8 cellular contexts compared by ENCODE assay signal in the genomic region with DNA sequence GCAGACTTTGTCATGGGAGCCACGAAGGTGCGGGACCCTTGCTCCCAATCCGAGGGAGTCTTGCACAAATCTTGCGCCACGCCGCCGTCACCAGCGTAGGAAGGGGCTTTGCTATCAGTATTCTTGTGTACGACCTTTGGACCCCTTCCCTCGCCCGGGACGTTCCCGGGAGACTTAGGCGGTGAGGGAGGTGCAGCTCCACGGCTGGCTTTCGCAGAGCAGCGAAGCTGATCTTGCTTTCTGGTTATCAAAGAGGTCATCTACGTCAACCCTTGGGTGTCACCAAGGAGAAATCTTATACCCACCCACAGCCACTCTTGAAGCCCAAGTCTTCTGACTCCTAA. TPM values are rescaled to one million over a fixed set of nuclear protein-coding genes. Genes with fewer than 3 reads are reported as not detected.
A peak's percentile ranks its signal among the peaks of the same experiment; 100 is the strongest.
DNase-seq lines count a peak whose midpoint lies in the region; ATAC-seq and TF ChIP-seq lines count a peak whose summit lies in the region.

No MANE protein-coding gene starts in this region.

- H3K9me3 Mint-ChIP-seq in activated naive CD4-positive, alpha-beta T cell treated with anti-CD3 and anti-CD28 coated beads, Interleukin-2, amount 50 U/mL, for 72 hours: no peaks in the 10 kb centered on the region

- H3K27me3 ChIP-seq in ACC112 (ENCODE audit: insufficient read depth, low read length): no peaks in the 10 kb centered on the region
- no peaks in the 10 kb centered on the region for H3K27me3 ChIP-seq in HAP-1 (ENCODE audit: low read depth)
- H3K27me3 ChIP-seq in iPS DF 6.9 (ENCODE audit: control insufficient read depth, insufficient read depth, low read length): no peaks in the 10 kb centered on the region
- H3K27me3 ChIP-seq in spleen (replicated peaks in 1 of 7): no peaks in the 10 kb centered on the region

- H3K36me3 Mint-ChIP-seq in activated naive CD4-positive, alpha-beta T cell treated with anti-CD3 and anti-CD28 coated beads, Interleukin-2, amount 50 U/mL, for 72 hours: peaks cover 0 to 5% of the 10 kb centered on the region in 2 donors

- intact Hi-C loops in spleen (cut with DNase I; ENCODE audit: low total_unique reads): no loop called here

- peak overlapping the region; percentile 94 for H3K27ac Mint-ChIP-seq in activated naive CD4-positive, alpha-beta T cell treated with anti-CD3 and anti-CD28 coated beads, Interleukin-2, amount 50 U/mL, for 72 hours

- no peak for TF ChIP-seq CTCF in spleen (IDR thresholded peaks at IDR 0.05 in 8 of 11, conservative IDR thresholded peaks at IDR 0.05 in 3 of 11)

- H3K4me1 ChIP-seq in ACC112 (ENCODE audit: control insufficient read depth, insufficient read depth, low read length, unreplicated experiment) (peaks cover 12% of the 10 kb centered on the region), HAP-1 (peaks cover 3% of the 10 kb centered on the region; the same call in 1 of the 2 replicates), iPS DF 6.9 (ENCODE audit: control insufficient read depth, insufficient read depth, low read length) (no peaks in the 10 kb centered on the region), spleen (peaks cover 11 to 58% (median 33%) of the 10 kb centered on the region in 6 donors)

- H3K27ac ChIP-seq in ACC112 (ENCODE audit: low read depth, low read length) (no peak overlapping the region), iPS DF 6.9 (ENCODE audit: low read length) (no peak overlapping the region), spleen (peak overlapping the region; percentile 90 to 97 (median 96))

- no CpG with 5 or more reads among the region's 18 CpGs for WGBS in iPS DF 6.9 (ENCODE audit: insufficient coverage, insufficient read length)
- WGBS in spleen, 5 donors: 0 to 2% (median 0%) methylated on average over 10 to 18 of the region's 18 CpGs

- H3K36me3 ChIP-seq in ACC112 (ENCODE audit: insufficient read depth, low read length): no peaks in the 10 kb centered on the region
- H3K36me3 ChIP-seq in HAP-1 (replicated peaks): no peaks in the 10 kb centered on the region
- no peaks in the 10 kb centered on the region for H3K36me3 ChIP-seq in iPS DF 6.9 (ENCODE audit: control insufficient read depth, insufficient read depth, low read length)
- H3K36me3 ChIP-seq in spleen: peaks cover 0 to 11% (median 0%) of the 10 kb centered on the region in 6 donors

- DNase-seq in HAP-1 (ENCODE audit: low spot score in 2 of 2) (no peak), iPS DF 6.9 (ENCODE audit: low read depth, low spot score) (no peak), spleen (no peak), KBM-7 (no peak)
- no peak for DNase-seq in activated naive CD4-positive, alpha-beta T cell treated with anti-CD3 and anti-CD28 coated beads, Interleukin-2, amount 50 U/mL, for 72 hours (ENCODE audit: low spot score in 2 of 2)

- no peak for TF ChIP-seq POLR2A in spleen (IDR thresholded peaks at IDR 0.05)

- H3K4me3 ChIP-seq in ACC112 (ENCODE audit: low read depth, low read length) (peak overlapping the region; percentile 100), HAP-1 (peak overlapping the region; percentile 94), iPS DF 6.9 (ENCODE audit: low read length) (peak overlapping the region; percentile 58; the same call in 1 of the 2 replicates), spleen (peak overlapping the region; percentile 80 to 97 (median 87))

- ATAC-seq in activated naive CD4-positive, alpha-beta T cell treated with anti-CD3 and anti-CD28 coated beads, Interleukin-2, amount 50 U/mL, for 72 hours: no peak
- ATAC-seq in activated CD4-positive, CD25-positive, alpha-beta regulatory T cell treated with anti-CD3 and anti-CD28 coated beads, Interleukin-2, amount 50 U/mL, for 24 hours: no peak
- no peak for ATAC-seq in HG03196 (IDR thresholded peaks at IDR 0.05; ENCODE audit: unreplicated experiment)

- in situ Hi-C loops in HAP-1 (cut with MboI; ENCODE audit: low sequenced_read_pairs): no loop called here
- in situ Hi-C loops in KBM-7 (cut with MboI; ENCODE audit: low pct_unique_long_range_greater_than_20kb, low sequenced_read_pairs): no loop called here

- H2AFZ ChIP-seq in ACC112 (ENCODE audit: low read length, unreplicated experiment): peak overlapping the region; percentile 62

- H3K79me2 ChIP-seq in ACC112 (ENCODE audit: control insufficient read depth, insufficient read depth, low read length, unreplicated experiment): peaks cover 16% of the 10 kb centered on the region

- H3K9me3 ChIP-seq in HAP-1 (no peaks in the 10 kb centered on the region), iPS DF 6.9 (ENCODE audit: control insufficient read depth, insufficient read depth, low read length) (no peaks in the 10 kb centered on the region), spleen (no peaks in the 10 kb centered on the region)

RNA-seq across cellular contexts. Expression of gene TECR, which starts 0.6 kb away (rescaled TPM):
- total RNA-seq in activated naive CD4-positive, alpha-beta T cell treated with anti-CD3 and anti-CD28 coated beads, Interleukin-2, amount 50 U/mL, for 72 hours: 100 to 1,000 TPM; 116 to 118 TPM
- 10 to 100 TPM; 51.6 to 92.2 (median 60.9) TPM for total RNA-seq in spleen
- polyA plus RNA-seq in spleen: 10 to 100 TPM; 75.8 to 89.0 (median 76.6) TPM

RNA-seq across cellular contexts. Expression of gene DNAJB1, which starts 11.8 kb away (rescaled TPM):
- total RNA-seq in activated naive CD4-positive, alpha-beta T cell treated with anti-CD3 and anti-CD28 coated beads, Interleukin-2, amount 50 U/mL, for 72 hours: 100 to 1,000 TPM in 1 of 2 donors, 10 to 100 TPM in 1; 59.5 to 124 TPM
- 100 to 1,000 TPM in 1 of 7 donors, 10 to 100 TPM in 6; 33.9 to 157 (median 43.0) TPM for total RNA-seq in spleen
- polyA plus RNA-seq in spleen: 10 to 100 TPM; 12.6 to 29.4 (median 19.7) TPM

RNA-seq across cellular contexts. Expression of gene GIPC1, which starts 34.0 kb away (rescaled TPM):
- 10 to 100 TPM; 24.8 to 33.3 TPM for total RNA-seq in activated naive CD4-positive, alpha-beta T cell treated with anti-CD3 and anti-CD28 coated beads, Interleukin-2, amount 50 U/mL, for 72 hours
- total RNA-seq in spleen: 10 to 100 TPM; 17.1 to 40.4 (median 21.7) TPM
- 10 to 100 TPM; 30.0 to 58.1 (median 31.3) TPM for polyA plus RNA-seq in spleen

RNA-seq across cellular contexts. Expression of gene NDUFB7, which starts 41.9 kb away (rescaled TPM):
- 100 to 1,000 TPM; 111 to 129 TPM for total RNA-seq in activated naive CD4-positive, alpha-beta T cell treated with anti-CD3 and anti-CD28 coated beads, Interleukin-2, amount 50 U/mL, for 72 hours
- 100 to 1,000 TPM in 3 of 7 donors, 10 to 100 TPM in 4; 77.2 to 185 (median 92.3) TPM for total RNA-seq in spleen
- 100 to 1,000 TPM; 283 to 374 (median 336) TPM for polyA plus RNA-seq in spleen

RNA-seq across cellular contexts. Expression of gene CLEC17A, which starts 52.9 kb away (rescaled TPM):
- total RNA-seq in activated naive CD4-positive, alpha-beta T cell treated with anti-CD3 and anti-CD28 coated beads, Interleukin-2, amount 50 U/mL, for 72 hours: under 1 TPM; 0.16 to 0.43 TPM
- 10 to 100 TPM; 17.9 to 40.1 (median 23.6) TPM for total RNA-seq in spleen
- polyA plus RNA-seq in spleen: 10 to 100 TPM; 20.1 to 47.6 (median 23.3) TPM

Comparison
In these comparisons a context has a peak if more than half of its experiments do, and no peak if none do; other contexts are left out.
1. H3K27ac ChIP-seq: peak in spleen (8 of 8); none in ACC112 (single experiment) and iPS DF 6.9 (single experiment).
2. Peak in every context shown above with its lines, with median percentiles within 50 percentile points of each other: H3K4me3 ChIP-seq.